Comparison of ENCODE assay signal across 16 cellular contexts in genomic region chr6:2492686-2493523, GRCh38.
"Had no signal": no experiment of that assay in that cellular context is flagged by ENCODE, and none has a peak within 500 bp of the region (broad histone marks: within the 10 kb centered on the region; RNA-seq: fewer than 3 reads in every experiment).

No MANE protein-coding gene starts in this region.

- H3K4me3 Mint-ChIP-seq: activated B cell treated with CpG ODN at 0.5 μM for 24 hours; activated CD4-positive, alpha-beta memory T cell treated with anti-CD3 and anti-CD28 coated beads, Interleukin-2, amount 10 ng/mL, durations not matched to agents 7 days and 5 days; activated naive CD4-positive, alpha-beta T cell treated with anti-CD3 and anti-CD28 coated beads for 36 hours; activated T-cell treated with anti-CD3 and anti-CD28 coated beads, Interleukin-2, amount 50 U/mL, for 24 hours; central memory CD8-positive, alpha-beta T cell; stimulated activated memory B cell treated with anti-CD40 and anti-IgM and Interleukin-4, amounts not matched to agents 10 μg/mL and 1 μg/mL and 100 μg/mL, for 72 hours; T-cell had no signal

- ATAC-seq: sciatic nerve; stimulated activated memory B cell treated with anti-CD40 and anti-IgM and Interleukin-4, amounts not matched to agents 10 μg/mL and 1 μg/mL and 100 μg/mL, for 72 hours; T-cell had no signal

- H3K4me1 Mint-ChIP-seq: activated B cell treated with CpG ODN at 0.5 μM for 24 hours; activated CD4-positive, alpha-beta memory T cell treated with anti-CD3 and anti-CD28 coated beads, Interleukin-2, amount 10 ng/mL, durations not matched to agents 7 days and 5 days; central memory CD8-positive, alpha-beta T cell; stimulated activated memory B cell treated with anti-CD40 and anti-IgM and Interleukin-4, amounts not matched to agents 10 μg/mL and 1 μg/mL and 100 μg/mL, for 72 hours; T-cell had no signal

- H3K27ac Mint-ChIP-seq: activated B cell treated with CpG ODN at 0.5 μM for 24 hours; activated CD4-positive, alpha-beta memory T cell treated with anti-CD3 and anti-CD28 coated beads, Interleukin-2, amount 10 ng/mL, durations not matched to agents 7 days and 5 days; activated naive CD4-positive, alpha-beta T cell treated with anti-CD3 and anti-CD28 coated beads for 36 hours; activated T-cell treated with anti-CD3 and anti-CD28 coated beads, Interleukin-2, amount 50 U/mL, for 24 hours; stimulated activated memory B cell treated with anti-CD40 and anti-IgM and Interleukin-4, amounts not matched to agents 10 μg/mL and 1 μg/mL and 100 μg/mL, for 72 hours; T-cell had no signal

- H3K9me3 Mint-ChIP-seq: activated B cell treated with CpG ODN at 0.5 μM for 24 hours; activated CD4-positive, alpha-beta memory T cell treated with anti-CD3 and anti-CD28 coated beads, Interleukin-2, amount 10 ng/mL, durations not matched to agents 7 days and 5 days; activated naive CD4-positive, alpha-beta T cell treated with anti-CD3 and anti-CD28 coated beads for 36 hours; activated T-cell treated with anti-CD3 and anti-CD28 coated beads, Interleukin-2, amount 50 U/mL, for 24 hours; central memory CD8-positive, alpha-beta T cell; T-cell had no signal

- H3K36me3 ChIP-seq: brain microvascular endothelial cell, colonic mucosa had no signal

- H3K9me3 ChIP-seq: colonic mucosa had no signal

- H3K36me3 Mint-ChIP-seq: stimulated activated memory B cell treated with anti-CD40 and anti-IgM and Interleukin-4, amounts not matched to agents 10 μg/mL and 1 μg/mL and 100 μg/mL, for 72 hours; T-cell had no signal

- H3K27ac ChIP-seq: brain microvascular endothelial cell, colonic mucosa had no signal

- H3K4me1 ChIP-seq: colonic mucosa had no signal

- DNase-seq: activated B cell treated with CpG ODN at 0.5 μM for 24 hours; activated CD4-positive, alpha-beta memory T cell treated with anti-CD3 and anti-CD28 coated beads, Interleukin-2, amount 10 ng/mL, durations not matched to agents 7 days and 5 days; activated CD4-positive, alpha-beta T cell treated with anti-CD3 and anti-CD28 coated beads for 4 hours; activated naive CD4-positive, alpha-beta T cell treated with anti-CD3 and anti-CD28 coated beads for 36 hours; activated T-cell treated with anti-CD3 and anti-CD28 coated beads, Interleukin-2, amount 50 U/mL, for 24 hours; brain microvascular endothelial cell; colonic mucosa; hypothalamus; islet precursor cell; mammary epithelial cell; midbrain; stimulated activated CD4-positive, alpha-beta T cell treated with anti-CD3 and anti-CD28 coated beads, Interleukin-4, amount 100 ng/mL, for 4 hours; T-cell had no signal

- H3K4me3 ChIP-seq: colonic mucosa had no signal

- H3K27me3 ChIP-seq: brain microvascular endothelial cell, colonic mucosa had no signal
